In genomic region chr2:101473581-101473910, GRCh38 we compare ENCODE assay signal across 1 cellular context.
TF ChIP-seq lines count a peak whose summit lies in the region.

No MANE protein-coding gene starts in this region.

TF ChIP-seq in GM23338, 12 proteins besides CTCF, POLR2A, EP300 and RAD21 (continued from another document):
- TF ChIP-seq, protein P1, sequence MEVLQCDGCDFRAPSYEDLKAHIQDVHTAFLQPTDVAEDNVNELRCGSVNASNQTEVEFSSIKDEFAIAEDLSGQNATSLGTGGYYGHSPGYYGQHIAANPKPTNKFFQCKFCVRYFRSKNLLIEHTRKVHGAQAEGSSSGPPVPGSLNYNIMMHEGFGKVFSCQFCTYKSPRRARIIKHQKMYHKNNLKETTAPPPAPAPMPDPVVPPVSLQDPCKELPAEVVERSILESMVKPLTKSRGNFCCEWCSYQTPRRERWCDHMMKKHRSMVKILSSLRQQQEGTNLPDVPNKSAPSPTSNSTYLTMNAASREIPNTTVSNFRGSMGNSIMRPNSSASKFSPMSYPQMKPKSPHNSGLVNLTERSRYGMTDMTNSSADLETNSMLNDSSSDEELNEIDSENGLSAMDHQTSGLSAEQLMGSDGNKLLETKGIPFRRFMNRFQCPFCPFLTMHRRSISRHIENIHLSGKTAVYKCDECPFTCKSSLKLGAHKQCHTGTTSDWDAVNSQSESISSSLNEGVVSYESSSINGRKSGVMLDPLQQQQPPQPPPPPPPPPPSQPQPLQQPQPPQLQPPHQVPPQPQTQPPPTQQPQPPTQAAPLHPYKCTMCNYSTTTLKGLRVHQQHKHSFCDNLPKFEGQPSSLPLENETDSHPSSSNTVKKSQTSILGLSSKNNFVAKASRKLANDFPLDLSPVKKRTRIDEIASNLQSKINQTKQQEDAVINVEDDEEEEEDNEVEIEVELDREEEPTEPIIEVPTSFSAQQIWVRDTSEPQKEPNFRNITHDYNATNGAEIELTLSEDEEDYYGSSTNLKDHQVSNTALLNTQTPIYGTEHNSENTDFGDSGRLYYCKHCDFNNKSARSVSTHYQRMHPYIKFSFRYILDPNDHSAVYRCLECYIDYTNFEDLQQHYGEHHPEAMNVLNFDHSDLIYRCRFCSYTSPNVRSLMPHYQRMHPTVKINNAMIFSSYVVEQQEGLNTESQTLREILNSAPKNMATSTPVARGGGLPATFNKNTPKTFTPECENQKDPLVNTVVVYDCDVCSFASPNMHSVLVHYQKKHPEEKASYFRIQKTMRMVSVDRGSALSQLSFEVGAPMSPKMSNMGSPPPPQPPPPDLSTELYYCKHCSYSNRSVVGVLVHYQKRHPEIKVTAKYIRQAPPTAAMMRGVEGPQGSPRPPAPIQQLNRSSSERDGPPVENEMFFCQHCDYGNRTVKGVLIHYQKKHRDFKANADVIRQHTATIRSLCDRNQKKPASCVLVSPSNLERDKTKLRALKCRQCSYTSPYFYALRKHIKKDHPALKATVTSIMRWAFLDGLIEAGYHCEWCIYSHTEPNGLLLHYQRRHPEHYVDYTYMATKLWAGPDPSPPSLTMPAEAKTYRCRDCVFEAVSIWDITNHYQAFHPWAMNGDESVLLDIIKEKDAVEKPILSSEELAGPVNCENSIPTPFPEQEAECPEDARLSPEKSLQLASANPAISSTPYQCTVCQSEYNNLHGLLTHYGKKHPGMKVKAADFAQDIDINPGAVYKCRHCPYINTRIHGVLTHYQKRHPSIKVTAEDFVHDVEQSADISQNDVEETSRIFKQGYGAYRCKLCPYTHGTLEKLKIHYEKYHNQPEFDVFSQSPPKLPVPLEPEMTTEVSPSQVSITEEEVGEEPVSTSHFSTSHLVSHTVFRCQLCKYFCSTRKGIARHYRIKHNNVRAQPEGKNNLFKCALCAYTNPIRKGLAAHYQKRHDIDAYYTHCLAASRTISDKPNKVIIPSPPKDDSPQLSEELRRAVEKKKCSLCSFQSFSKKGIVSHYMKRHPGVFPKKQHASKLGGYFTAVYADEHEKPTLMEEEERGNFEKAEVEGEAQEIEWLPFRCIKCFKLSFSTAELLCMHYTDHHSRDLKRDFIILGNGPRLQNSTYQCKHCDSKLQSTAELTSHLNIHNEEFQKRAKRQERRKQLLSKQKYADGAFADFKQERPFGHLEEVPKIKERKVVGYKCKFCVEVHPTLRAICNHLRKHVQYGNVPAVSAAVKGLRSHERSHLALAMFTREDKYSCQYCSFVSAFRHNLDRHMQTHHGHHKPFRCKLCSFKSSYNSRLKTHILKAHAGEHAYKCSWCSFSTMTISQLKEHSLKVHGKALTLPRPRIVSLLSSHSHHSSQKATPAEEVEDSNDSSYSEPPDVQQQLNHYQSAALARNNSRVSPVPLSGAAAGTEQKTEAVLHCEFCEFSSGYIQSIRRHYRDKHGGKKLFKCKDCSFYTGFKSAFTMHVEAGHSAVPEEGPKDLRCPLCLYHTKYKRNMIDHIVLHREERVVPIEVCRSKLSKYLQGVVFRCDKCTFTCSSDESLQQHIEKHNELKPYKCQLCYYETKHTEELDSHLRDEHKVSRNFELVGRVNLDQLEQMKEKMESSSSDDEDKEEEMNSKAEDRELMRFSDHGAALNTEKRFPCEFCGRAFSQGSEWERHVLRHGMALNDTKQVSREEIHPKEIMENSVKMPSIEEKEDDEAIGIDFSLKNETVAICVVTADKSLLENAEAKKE (CRISPR knock-in tag; IDR thresholded peaks at IDR 0.05): no peak
- TF ChIP-seq CREB1 (CRISPR knock-in tag; IDR thresholded peaks at IDR 0.05; ENCODE audit: low read depth): no peak
- TF ChIP-seq STAT1 (IDR thresholded peaks at IDR 0.05; ENCODE audit: unreplicated experiment): no peak
- no peak for TF ChIP-seq EZH2phosphoT487 (IDR thresholded peaks at IDR 0.05; ENCODE audit: unreplicated experiment)
- TF ChIP-seq REST (IDR thresholded peaks at IDR 0.05; ENCODE audit: unreplicated experiment): no peak
- no peak for TF ChIP-seq ZNF114 (CRISPR knock-in tag; IDR thresholded peaks at IDR 0.05)
- TF ChIP-seq POLR2AphosphoS5 (IDR thresholded peaks at IDR 0.05; ENCODE audit: low read depth): no peak
- no peak for TF ChIP-seq ZNF331 (CRISPR knock-in tag; IDR thresholded peaks at IDR 0.05; ENCODE audit: low read depth)
- no peak for TF ChIP-seq JUNB (IDR thresholded peaks at IDR 0.05; ENCODE audit: unreplicated experiment)
- TF ChIP-seq EZH2 (IDR thresholded peaks at IDR 0.05; ENCODE audit: low read depth, unreplicated experiment): no peak
